27 cellular contexts compared by ENCODE assay signal in genomic region chr5:120297621-120298020, GRCh38.
DNase-seq lines count a peak whose midpoint lies in the region; ATAC-seq, FAIRE-seq and TF ChIP-seq lines count a peak whose summit lies in the region.
"Had no signal": no experiment of that assay in that cellular context is flagged by ENCODE, and none has a peak within 500 bp of the region (broad histone marks: within the 10 kb centered on the region; RNA-seq: fewer than 3 reads in every experiment).

No MANE protein-coding gene starts in this region.

- H3K4me1 ChIP-seq in aorta (ENCODE audit: control insufficient read depth in 1 of 2, insufficient read depth in 2 of 2, low read length in 2 of 2) (peaks cover 3 to 4% of the 10 kb centered on the region in 2 donors), lower lobe of right lung (no peaks in the 10 kb centered on the region)
- H3K4me1 ChIP-seq: gastroesophageal sphincter, psoas muscle had no signal

- H3K27ac ChIP-seq in aorta (ENCODE audit: low read depth in 1 of 2, low read length in 2 of 2) (no peak overlapping the region), lower lobe of right lung (no peak overlapping the region)
- H3K27ac ChIP-seq: coronary artery, gastroesophageal sphincter, hepatocyte, neutrophil, psoas muscle had no signal

- TF ChIP-seq CTCF in fibroblast of villous mesenchyme (IDR thresholded peaks at IDR 0.05; ENCODE audit: insufficient read depth, low read depth, low read length): no peak
- no peak for TF ChIP-seq CTCF in lower lobe of right lung (IDR thresholded peaks at IDR 0.05)

- H3K27me3 ChIP-seq in aorta (ENCODE audit: control insufficient read depth in 1 of 2, insufficient read depth in 2 of 2, low read length in 1 of 2) (no peaks in the 10 kb centered on the region), lower lobe of right lung (ENCODE audit: low read depth) (no peaks in the 10 kb centered on the region)
- H3K27me3 ChIP-seq: gastroesophageal sphincter, hepatocyte, neutrophil had no signal

- 0 to 8% methylated on average over 1 of the region's 1 CpG for WGBS in aorta, 2 donors

- no peak for FAIRE-seq in HTR-8/SVneo (lab: Jason Lieb, UNC)
- FAIRE-seq: bronchial epithelial cell, D721Med, H1 had no signal

- intact Hi-C loops in aorta (cut with DNase I) (loop anchor here (5.0 to 10.0 kb wide), 2 partner anchors 147 to 245 kb away; no protein-coding TSS in a partner anchor), lower lobe of right lung (cut with DNase I) (no loop called here)

- DNase-seq in GM04503 (ENCODE audit: low read depth) (peak; percentile 79), amniotic epithelial cell (ENCODE audit: low read depth) (peak; percentile 19), fibroblast of villous mesenchyme (ENCODE audit: low read depth) (peak; percentile 3), aorta (no peak), lower lobe of right lung (no peak), HTR-8/SVneo (ENCODE audit: insufficient read length, low spot score) (no peak)
- DNase-seq: activated CD4-positive, alpha-beta T cell treated with anti-CD3 and anti-CD28 coated beads, Interleukin-2, amount 10 ng/mL, durations not matched to agents 24 days and 14 days; activated gamma-delta T cell treated with Interleukin-2 at 50 U/mL for 16 hours; activated naive CD8-positive, alpha-beta T cell treated with anti-CD3 and anti-CD28 coated beads, Interleukin-2, amount 50 U/mL, for 24 hours; activated T-cell treated with anti-CD3 and anti-CD28 coated beads, Interleukin-2, amount 50 U/mL, for 1 hour; CD4-positive, CD25-positive, alpha-beta regulatory T cell; effector memory CD4-positive, alpha-beta T cell; NCI-H1092 treated with DMSO at 0.1 percent for 48 hours; NCI-H187 treated with DMSO at 0.1 percent for 48 hours; NCI-H524; psoas muscle; SHP77 treated with DMSO at 0.1 percent for 48 hours; T1000 had no signal

- H3K4me3 ChIP-seq in fibroblast of villous mesenchyme (ENCODE audit: low read depth, low read length) (no peak overlapping the region), aorta (ENCODE audit: low read length in 2 of 2) (no peak overlapping the region), lower lobe of right lung (no peak overlapping the region)
- H3K4me3 ChIP-seq: coronary artery, gastroesophageal sphincter, hepatocyte, psoas muscle had no signal

- H3K36me3 ChIP-seq in aorta (ENCODE audit: control insufficient read depth in 1 of 2, insufficient read depth in 2 of 2, low read length in 1 of 2): no peaks in the 10 kb centered on the region
- H3K36me3 ChIP-seq in lower lobe of right lung: no peaks in the 10 kb centered on the region
- H3K36me3 ChIP-seq: gastroesophageal sphincter, neutrophil had no signal

- ATAC-seq in aorta (ENCODE audit: low FRiP score) (peak; percentile 50), lower lobe of right lung (no peak), GM21737 (IDR thresholded peaks at IDR 0.05; ENCODE audit: unreplicated experiment) (no peak)
- ATAC-seq: activated naive CD8-positive, alpha-beta T cell treated with anti-CD3 and anti-CD28 coated beads, Interleukin-2, amount 50 U/mL, for 24 hours; gastroesophageal sphincter; Panc1; psoas muscle had no signal

- H3K9me3 ChIP-seq in aorta (ENCODE audit: control insufficient read depth, low read length) (no peaks in the 10 kb centered on the region), lower lobe of right lung (no peaks in the 10 kb centered on the region)
- H3K9me3 ChIP-seq: gastroesophageal sphincter, neutrophil, psoas muscle had no signal

Comparison
In these comparisons a context has a peak if more than half of its experiments do, and no peak if none do; other contexts are left out.
1. DNase-seq: peak in GM04503 (single experiment), amniotic epithelial cell (single experiment) and fibroblast of villous mesenchyme (single experiment); none in aorta (0 of 2), lower lobe of right lung (single experiment) and HTR-8/SVneo (single experiment).